Comparison of ENCODE assay signal across 19 cellular contexts in the genomic region with DNA sequence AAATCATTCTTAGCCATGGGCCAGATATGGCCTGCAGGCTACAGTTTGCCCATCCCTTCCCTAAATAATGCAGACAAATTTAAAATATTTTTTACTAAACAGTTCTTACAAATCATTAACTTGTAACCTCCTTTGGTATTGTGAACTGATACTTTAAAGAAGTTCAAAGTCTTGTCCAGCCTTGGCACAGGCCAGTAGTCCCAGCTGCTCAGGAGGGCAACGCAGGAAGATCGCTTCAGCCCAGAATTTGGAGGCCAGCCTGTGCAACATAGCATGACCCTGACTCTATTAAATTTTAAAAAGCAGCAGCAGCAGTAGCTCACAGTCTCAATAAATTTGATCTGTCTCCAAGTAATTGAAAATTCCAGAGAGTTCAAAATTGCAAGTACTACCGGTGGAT.
"Had no signal": no experiment of that assay in that cellular context is flagged by ENCODE, and none has a peak within 500 bp of the region (broad histone marks: within the 10 kb centered on the region; RNA-seq: fewer than 3 reads in every experiment).

No MANE protein-coding gene starts in this region.

- H3K9me3 Mint-ChIP-seq: activated B cell treated with CpG ODN at 0.5 μM for 24 hours; activated T-helper 2 cell treated with anti-CD3 and anti-CD28 coated beads, Interferon-gamma antibody, Interleukin-2, Interleukin-4, amounts not matched to agents 10 μg/mL and 5 μg/mL and 100 μg/mL, durations not matched to agents 14 hours and 24 hours and 36 hours; dendritic cell treated with granulocyte-macrophage colony-stimulating factor and Interleukin-4, amounts not matched to agents 40 ng/mL and 50 ng/mL, for 4 days; nephron progenitor cell; stimulated activated effector memory CD8-positive, alpha-beta T cell treated with anti-CD3 and anti-CD28 coated beads, Interleukin-12 subunit alpha, Interleukin-12 subunit beta, amount 100 ng/mL, for 72 hours; T-helper 1 cell treated with Interleukin-12 subunit alpha and Interleukin-12 subunit beta and Interleukin-4 antibody, amounts not matched to agents 30 μg/mL and 1 μg/mL, for 36 hours had no signal

- H3K9ac ChIP-seq: parathyroid adenoma had no signal

- H3K27ac Mint-ChIP-seq: activated B cell treated with CpG ODN at 0.5 μM for 24 hours; activated T-helper 2 cell treated with anti-CD3 and anti-CD28 coated beads, Interferon-gamma antibody, Interleukin-2, Interleukin-4, amounts not matched to agents 10 μg/mL and 5 μg/mL and 100 μg/mL, durations not matched to agents 14 hours and 24 hours and 36 hours; dendritic cell treated with granulocyte-macrophage colony-stimulating factor and Interleukin-4, amounts not matched to agents 40 ng/mL and 50 ng/mL, for 4 days; effector memory CD8-positive, alpha-beta T cell; stimulated activated effector memory CD8-positive, alpha-beta T cell treated with anti-CD3 and anti-CD28 coated beads, Interleukin-12 subunit alpha, Interleukin-12 subunit beta, amount 100 ng/mL, for 72 hours; T-helper 1 cell treated with Interleukin-12 subunit alpha and Interleukin-12 subunit beta and Interleukin-4 antibody, amounts not matched to agents 30 μg/mL and 1 μg/mL, for 36 hours had no signal

- H3K4me3 Mint-ChIP-seq: activated B cell treated with CpG ODN at 0.5 μM for 24 hours; central memory CD8-positive, alpha-beta T cell; dendritic cell treated with granulocyte-macrophage colony-stimulating factor and Interleukin-4, amounts not matched to agents 40 ng/mL and 50 ng/mL, for 4 days; effector memory CD8-positive, alpha-beta T cell; nephron progenitor cell; stimulated activated effector memory CD8-positive, alpha-beta T cell treated with anti-CD3 and anti-CD28 coated beads, Interleukin-12 subunit alpha, Interleukin-12 subunit beta, amount 100 ng/mL, for 72 hours; T-helper 1 cell treated with Interleukin-12 subunit alpha and Interleukin-12 subunit beta and Interleukin-4 antibody, amounts not matched to agents 30 μg/mL and 1 μg/mL, for 36 hours had no signal

- H3K4me3 ChIP-seq: gastroesophageal sphincter, smooth muscle cell, tibial nerve had no signal

- H3K27me3 ChIP-seq: gastroesophageal sphincter, tibial nerve had no signal

- H2AFZ ChIP-seq: parathyroid adenoma had no signal

- H3K4me1 ChIP-seq: parathyroid adenoma had no signal

- H3K36me3 ChIP-seq: gastroesophageal sphincter, tibial nerve had no signal

- H3K9me3 ChIP-seq: gastroesophageal sphincter, tibial nerve had no signal

- DNase-seq: activated B cell treated with CpG ODN at 0.5 μM for 24 hours; activated CD4-positive, alpha-beta T cell treated with anti-CD3 and anti-CD28 coated beads, Interleukin-2, amount 50 U/mL, for 1 hour; activated naive CD4-positive, alpha-beta T cell treated with anti-CD3 and anti-CD28 coated beads, Interleukin-2, amount 50 U/mL, for 16 hours; activated T-cell treated with anti-CD3 and anti-CD28 coated beads for 4 hours; effector memory CD8-positive, alpha-beta T cell; hippocampal formation; left cardiac atrium; nephron progenitor cell had no signal

- ATAC-seq: effector memory CD8-positive, alpha-beta T cell; gastroesophageal sphincter; left cardiac atrium; SK-N-SH treated with all-trans-retinoic acid at 6 μM for 48 hours; stimulated activated effector memory CD8-positive, alpha-beta T cell treated with anti-CD3 and anti-CD28 coated beads, Interleukin-12 subunit alpha, Interleukin-12 subunit beta, amount 100 ng/mL, for 72 hours had no signal

- H3K36me3 Mint-ChIP-seq: stimulated activated effector memory CD8-positive, alpha-beta T cell treated with anti-CD3 and anti-CD28 coated beads, Interleukin-12 subunit alpha, Interleukin-12 subunit beta, amount 100 ng/mL, for 72 hours had no signal

- H3K27ac ChIP-seq: epithelial cell of prostate, gastroesophageal sphincter, parathyroid adenoma, tibial nerve had no signal
